2 cellular contexts compared by ENCODE assay signal in the genomic region with DNA sequence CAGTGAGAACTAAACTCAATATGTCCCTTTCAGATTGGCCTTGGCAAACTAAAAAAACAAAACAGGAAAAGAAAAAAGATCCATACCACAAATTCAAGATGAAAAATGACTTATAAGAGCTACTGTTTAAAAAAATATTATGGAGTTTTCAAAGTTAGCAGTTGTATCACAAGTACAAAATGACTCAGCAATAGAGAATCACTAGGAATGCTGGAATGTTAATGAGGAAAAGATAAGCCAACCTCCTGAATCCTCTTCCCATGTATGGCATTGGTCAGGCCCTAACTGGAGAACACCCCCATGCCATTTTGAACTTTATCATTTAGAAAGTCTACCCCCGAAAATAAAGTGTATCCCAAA.
TF ChIP-seq lines count a peak whose summit lies in the region.

No MANE protein-coding gene starts in this region.

TF ChIP-seq in A549, 52 proteins besides CTCF, POLR2A, EP300 and RAD21:
- 0 out of 2 replicates have a peak, but pooled peaks have one; percentile 30 for TF ChIP-seq HOXB13 (CRISPR knock-in tag; IDR thresholded peaks at IDR 0.05; ENCODE audit: low read depth)
- TF ChIP-seq NFE2L2 (conservative IDR thresholded peaks at IDR 0.05; ENCODE audit: low read length) = peak; percentile 45; the same call in 1 of the 2 replicates
- TF ChIP-seq EHMT2 (IDR thresholded peaks at IDR 0.05; ENCODE audit: low read depth) = no peak
- TF ChIP-seq CHD2 (IDR thresholded peaks at IDR 0.05; ENCODE audit: low read length, partially characterized antibody) = no peak
- TF ChIP-seq JUN (IDR thresholded peaks at IDR 0.05) = no peak
- TF ChIP-seq BCL3 (IDR thresholded peaks at IDR 0.05) = no peak
- TF ChIP-seq HEYL (CRISPR knock-in tag; IDR thresholded peaks at IDR 0.05) = no peak
- no peak for TF ChIP-seq FOXS1 (CRISPR knock-in tag; IDR thresholded peaks at IDR 0.05)
- TF ChIP-seq RFX5 (IDR thresholded peaks at IDR 0.05) = no peak
- no peak for TF ChIP-seq NR3C1 (IDR thresholded peaks at IDR 0.05)
- TF ChIP-seq KDM5A (IDR thresholded peaks at IDR 0.05) = no peak
- no peak for TF ChIP-seq CHD4 (IDR thresholded peaks at IDR 0.05; ENCODE audit: borderline replicate concordance)
- no peak for TF ChIP-seq FOSL2 (IDR thresholded peaks at IDR 0.05)
- TF ChIP-seq FOSL2 (CRISPR knock-in tag; IDR thresholded peaks at IDR 0.05) = peak; percentile 50
- no peak for TF ChIP-seq NPAS2 (CRISPR knock-in tag; IDR thresholded peaks at IDR 0.05; ENCODE audit: borderline replicate concordance)
- TF ChIP-seq CBX8 (IDR thresholded peaks at IDR 0.05) = no peak
- no peak for TF ChIP-seq TFCP2L1 (CRISPR knock-in tag; IDR thresholded peaks at IDR 0.05)
- TF ChIP-seq MAFK (IDR thresholded peaks at IDR 0.05; ENCODE audit: partially characterized antibody) = peak; percentile 65
- TF ChIP-seq, protein P1, sequence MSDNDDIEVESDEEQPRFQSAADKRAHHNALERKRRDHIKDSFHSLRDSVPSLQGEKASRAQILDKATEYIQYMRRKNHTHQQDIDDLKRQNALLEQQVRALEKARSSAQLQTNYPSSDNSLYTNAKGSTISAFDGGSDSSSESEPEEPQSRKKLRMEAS (IDR thresholded peaks at IDR 0.05) = no peak

TF ChIP-seq in IMR-90, 13 proteins besides CTCF, POLR2A, EP300 and RAD21:
- TF ChIP-seq MAFK (IDR thresholded peaks at IDR 0.05; ENCODE audit: low read depth, low read length) (peak; percentile 47; the same call in 1 of the 2 replicates), CEBPB (IDR thresholded peaks at IDR 0.05; ENCODE audit: low read depth, low read length) (no peak), FOS (IDR thresholded peaks at IDR 0.05; ENCODE audit: low read depth, low read length) (peak; percentile 31; the same call in 1 of the 2 replicates), NFE2L2 (IDR thresholded peaks at IDR 0.05; ENCODE audit: low read depth, low read length) (peak; percentile 89)
